ENCODE assay signal across 2 cellular contexts in the genomic region with DNA sequence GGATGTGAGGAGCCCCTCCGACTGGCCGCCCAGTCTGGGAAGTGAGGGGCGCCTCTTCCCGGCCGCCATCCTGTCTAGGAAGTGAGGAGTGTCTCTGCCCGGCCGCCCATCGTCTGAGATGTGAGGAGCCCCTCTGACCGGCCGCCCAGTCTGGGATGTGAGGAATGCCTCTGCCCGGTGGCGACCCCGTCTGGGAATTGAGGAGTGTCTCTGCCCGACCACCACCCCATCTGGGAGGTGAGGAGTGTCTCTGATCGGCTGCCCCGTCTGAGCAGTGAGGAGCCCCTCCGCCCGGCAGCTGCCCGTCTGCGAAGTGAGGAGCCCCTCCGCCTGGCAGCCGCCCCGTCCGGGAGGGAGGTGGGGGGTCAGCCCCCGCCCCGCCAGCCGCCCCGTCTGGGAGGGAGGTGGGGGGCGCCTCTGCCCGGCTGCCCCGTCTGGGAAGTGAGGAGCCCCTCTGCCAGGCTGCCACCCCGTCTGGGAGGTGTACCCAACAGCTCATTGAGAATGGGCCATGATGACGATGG.
DNase-seq lines count a peak whose midpoint lies in the region; FAIRE-seq and TF ChIP-seq lines count a peak whose summit lies in the region.
"Not testable (repeated sequence)": the region's sequence is repeated elsewhere in the genome, so short reads cannot be mapped to it uniquely, and the experiment has no call there.

No MANE protein-coding gene starts in this region.

- not testable (repeated sequence) for H3K9ac ChIP-seq in kidney (ENCODE audit: low read length in 2 of 2)

- WGBS in spleen, 5 donors = 96 to 98% (median 97%) methylated on average over 28 to 33 of the region's 33 CpGs

- not testable (repeated sequence) for TF ChIP-seq CTCF in kidney (IDR thresholded peaks at IDR 0.05; ENCODE audit: borderline replicate concordance, extremely low read depth, insufficient read depth); spleen (IDR thresholded peaks at IDR 0.05 in 8 of 11, conservative IDR thresholded peaks at IDR 0.05 in 3 of 11)

- not testable (repeated sequence) for H3K4me3 ChIP-seq in kidney (ENCODE audit: low read length in 2 of 2); spleen

- H3K27ac ChIP-seq in kidney (ENCODE audit: low read depth in 2 of 2, low read length in 2 of 2); spleen: not testable (repeated sequence)

- DNase-seq in kidney (peak; percentile 57), spleen (peak; percentile 67)

- H3K9me3 ChIP-seq in kidney (ENCODE audit: control insufficient read depth in 1 of 2, low read length in 2 of 2); spleen: not testable (repeated sequence)

- intact Hi-C loops in kidney (cut with DNase I); spleen (cut with DNase I; ENCODE audit: low total_unique reads): not testable (repeated sequence)

- H3K4me1 ChIP-seq in kidney (ENCODE audit: control insufficient read depth in 1 of 2, insufficient read depth in 1 of 2, low read depth in 1 of 2, low read length in 2 of 2); spleen: not testable (repeated sequence)

- TF ChIP-seq POLR2A in spleen (IDR thresholded peaks at IDR 0.05) = not testable (repeated sequence)

- not testable (repeated sequence) for H3K36me3 ChIP-seq in kidney (ENCODE audit: control insufficient read depth in 1 of 2, insufficient read depth in 2 of 2, low read length in 2 of 2)
- H3K36me3 ChIP-seq in spleen = peaks cover 0 to 63% (median 3%) of the 10 kb centered on the region in 6 donors

- not testable (repeated sequence) for FAIRE-seq in kidney (lab: Jason Lieb, UNC)

- not testable (repeated sequence) for H3K27me3 ChIP-seq in spleen (replicated peaks in 1 of 7)
